In the genomic region with DNA sequence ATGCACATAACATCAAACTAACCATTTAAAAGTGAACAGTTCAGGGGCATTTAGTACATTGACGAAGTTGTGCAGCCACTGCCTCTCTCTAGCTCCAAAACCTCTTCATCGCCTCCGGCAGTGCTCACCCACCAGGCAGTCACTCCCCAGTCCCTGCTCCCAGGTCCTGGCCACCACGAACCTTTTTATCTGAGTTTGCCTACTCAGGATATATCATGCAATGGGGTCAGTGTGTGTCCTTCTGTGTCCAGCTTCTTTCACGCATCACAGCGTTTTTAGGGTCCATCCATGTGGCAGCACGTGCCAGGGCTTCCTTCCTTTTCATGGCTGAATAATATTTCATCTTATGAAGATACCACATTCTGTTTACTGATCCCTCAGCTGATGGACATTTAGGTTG, we compare ENCODE assay signal across 20 cellular contexts. TPM values are rescaled to one million over a fixed set of nuclear protein-coding genes. Genes with fewer than 3 reads are reported as not detected.
DNase-seq lines count a peak whose midpoint lies in the region; ATAC-seq, FAIRE-seq and TF ChIP-seq lines count a peak whose summit lies in the region.
"Had no signal": no experiment of that assay in that cellular context is flagged by ENCODE, and none has a peak within 500 bp of the region (broad histone marks: within the 10 kb centered on the region; RNA-seq: fewer than 3 reads in every experiment).

No MANE protein-coding gene starts in this region.

- peak overlapping the region; percentile 48 for H3K18ac ChIP-seq in neuronal stem cell (ENCODE audit: low read length)

- in situ Hi-C loops in K562 (cut with MboI), result no loop called here

- no peak for TF ChIP-seq RAD21 in K562 (CRISPR knock-in tag; conservative IDR thresholded peaks at IDR 0.05 in 1 of 2, IDR thresholded peaks at IDR 0.05 in 1 of 2)

- no peak overlapping the region for H4K8ac ChIP-seq in neuronal stem cell (ENCODE audit: low read depth, low read length)

- H3K79me2 ChIP-seq in K562 (ENCODE audit: control insufficient read depth, insufficient read depth, low read length) (no peaks in the 10 kb centered on the region), PC-9 (ENCODE audit: low read depth) (no peaks in the 10 kb centered on the region)

- H3K9ac ChIP-seq in K562 (ENCODE audit: insufficient read depth in 1 of 2, low read depth in 2 of 2, low read length in 2 of 2) (no peak overlapping the region), neuronal stem cell (ENCODE audit: low read depth, low read length, poor library complexity) (no peak overlapping the region)

- H3K27ac ChIP-seq in HEK293 (ENCODE audit: extremely low read depth, low read depth, low read length) (no peak overlapping the region), K562 (ENCODE audit: extremely low read depth, low read depth, low read length) (no peak overlapping the region), neuronal stem cell (replicated peaks; ENCODE audit: low read length) (no peak overlapping the region), PC-9 (no peak overlapping the region)

- no peaks in the 10 kb centered on the region for H3K36me3 ChIP-seq in HEK293 (ENCODE audit: control insufficient read depth in 2 of 2, insufficient read depth in 1 of 2, low read length in 2 of 2)
- no peaks in the 10 kb centered on the region for H3K36me3 ChIP-seq in K562 (ENCODE audit: control insufficient read depth, insufficient read depth, low read length)
- no peaks in the 10 kb centered on the region for H3K36me3 ChIP-seq in neuronal stem cell (replicated peaks in 1 of 2; ENCODE audit: control insufficient read depth in 2 of 2, insufficient read depth in 2 of 2, low read length in 2 of 2)
- H3K36me3 ChIP-seq in PC-9 (ENCODE audit: low read depth), result no peaks in the 10 kb centered on the region
- H3K36me3 ChIP-seq: BE2C had no signal

- no peak for TF ChIP-seq CTCF in HEK293 (tag by site-specific recombination; IDR thresholded peaks at IDR 0.05)
- TF ChIP-seq CTCF in K562 (IDR thresholded peaks at IDR 0.05 in 2 of 3, conservative IDR thresholded peaks at IDR 0.05 in 1 of 3; ENCODE audit: insufficient read depth in 2 of 3, low read depth in 1 of 3, low read length in 3 of 3), result no peak
- no peak for TF ChIP-seq CTCF in PC-9 (conservative IDR thresholded peaks at IDR 0.05)

- H3K4me1 ChIP-seq in HEK293 (ENCODE audit: control insufficient read depth, insufficient read depth, low read length) (no peaks in the 10 kb centered on the region), K562 (replicated peaks in 1 of 2; ENCODE audit: control insufficient read depth in 2 of 2, insufficient read depth in 2 of 2, low read length in 2 of 2) (peaks cover 0 to 23% of the 10 kb centered on the region in 2 experiments; a peak in 2 of 5 replicates), neuronal stem cell (ENCODE audit: control insufficient read depth in 2 of 2, insufficient read depth in 1 of 2, low read depth in 1 of 2, low read length in 2 of 2) (no peaks in the 10 kb centered on the region), PC-9 (replicated peaks; ENCODE audit: insufficient read depth) (peaks cover 6% of the 10 kb centered on the region; the same call in 1 of the 2 replicates)
- H3K4me1 ChIP-seq: BE2C had no signal

- no peak overlapping the region for H2BK15ac ChIP-seq in neuronal stem cell (ENCODE audit: low read length)

- H2AFZ ChIP-seq in K562 (ENCODE audit: low read depth, low read length) (no peak overlapping the region), neuronal stem cell (ENCODE audit: low read length) (no peak overlapping the region), PC-9 (no peak overlapping the region)

- H2BK120ac ChIP-seq in neuronal stem cell (ENCODE audit: low read depth, low read length), result no peak overlapping the region

- DNase-seq in GM12892 (ENCODE audit: insufficient read length) (no peak), K562 (ENCODE audit: extremely low read depth in 1 of 4, low spot score in 3 of 4) (no peak), neuronal stem cell (ENCODE audit: low spot score) (no peak), NCI-H226 (no peak), SK-N-DZ (ENCODE audit: low spot score) (no peak), PC-9 (no peak)
- DNase-seq: ACHN; BE2C; C1 segment of cervical spinal cord; CD4-positive, CD25-positive, alpha-beta regulatory T cell; CD8-positive, alpha-beta memory T cell; COR-L47; DMS 273 treated with DMSO at 0.1 percent for 48 hours; DMS53; DND-41; EL; GOT3; H7 had no signal

- ATAC-seq in K562, result no peak

- no peak overlapping the region for H2BK5ac ChIP-seq in neuronal stem cell (ENCODE audit: low read length)

- no peak overlapping the region for H2AK5ac ChIP-seq in neuronal stem cell (ENCODE audit: low read depth, low read length)

- H3K4me3 ChIP-seq in HEK293 (ENCODE audit: low read depth, low read length) (no peak overlapping the region), K562 (no peak overlapping the region), neuronal stem cell (ENCODE audit: low read length in 2 of 2) (no peak overlapping the region), PC-9 (no peak overlapping the region)

- WGBS in K562 (ENCODE audit: insufficient coverage, low coverage, missing lambda C conversion rate), result 5% methylated on average over 7 of the region's 7 CpGs
- no CpG with 5 or more reads among the region's 7 CpGs for WGBS in neuronal stem cell (ENCODE audit: extremely low coverage in 2 of 2, insufficient read length in 2 of 2, insufficient replicate concordance in 1 of 2), 2 donors

- peaks cover 9% of the 10 kb centered on the region; the same call in 1 of the 2 replicates for H3F3A ChIP-seq in PC-9 (ENCODE audit: insufficient read depth, low read depth)

- no peaks in the 10 kb centered on the region for H3K79me1 ChIP-seq in neuronal stem cell (ENCODE audit: low read depth, low read length)

- H4K91ac ChIP-seq in neuronal stem cell (ENCODE audit: low read depth, low read length, poor library complexity), result no peak overlapping the region

- H3K4ac ChIP-seq in neuronal stem cell (ENCODE audit: low read length), result no peak overlapping the region

- H3K27me3 ChIP-seq in K562 (ENCODE audit: control insufficient read depth in 2 of 2, insufficient read depth in 2 of 2, low read length in 2 of 2) (peaks cover 17 to 46% of the 10 kb centered on the region in 2 experiments), neuronal stem cell (ENCODE audit: control insufficient read depth in 3 of 3, insufficient read depth in 3 of 3, low read depth in 1 of 3, low read length in 3 of 3) (peaks cover 17 to 29% (median 26%) of the 10 kb centered on the region in 3 experiments), PC-9 (ENCODE audit: insufficient read depth, low read depth) (no peaks in the 10 kb centered on the region)

- TF ChIP-seq POLR2A in GM12892 (IDR thresholded peaks at IDR 0.05; ENCODE audit: low read depth, low read length) (0 out of 2 replicates have a peak, but pooled peaks have one; percentile 27), K562 (conservative IDR thresholded peaks at IDR 0.05) (no peak)

- FAIRE-seq in GM12892 (lab: Jason Lieb, UNC) (no peak), K562 (lab: Jason Lieb, UNC) (no peak)
- FAIRE-seq: A204.1 had no signal

- POLR2A ChIA-PET in HEK293 (lab: Yijun Ruan, JAX), result no interaction called here
- POLR2A ChIA-PET in K562 (lab: Yijun Ruan, JAX), result no interaction called here
- POLR2A ChIA-PET in PC-9 (lab: Charles Lee; ENCODE audit: unreplicated experiment), result no interaction called here

- H3K4me2 ChIP-seq in K562 (ENCODE audit: insufficient read depth, low read length) (no peak overlapping the region), neuronal stem cell (ENCODE audit: insufficient read depth, low read length, poor library complexity, severe bottlenecking) (no peak overlapping the region), PC-9 (no peak overlapping the region)

- no peak overlapping the region for H2BK12ac ChIP-seq in neuronal stem cell (ENCODE audit: low read length)

- no peaks in the 10 kb centered on the region for H3K9me1 ChIP-seq in K562 (ENCODE audit: control insufficient read depth, insufficient read depth, low read length)

- BruUV-seq in K562 (replicated peaks; lab: Mats Ljungman, UMichigan) (no TSS peak), PC-9 (replicated peaks; lab: Mats Ljungman, UMichigan) (no TSS peak)

- H3K9me3 ChIP-seq in HEK293 (ENCODE audit: control insufficient read depth, insufficient read depth, low read depth, low read length) (no peaks in the 10 kb centered on the region), K562 (replicated peaks; ENCODE audit: control insufficient read depth, insufficient read depth, low read depth, low read length) (no peaks in the 10 kb centered on the region; the same call in 1 of the 2 replicates), neuronal stem cell (replicated peaks in 1 of 2; ENCODE audit: control insufficient read depth in 2 of 2, insufficient read depth in 1 of 2, low read depth in 1 of 2, low read length in 2 of 2) (peaks cover 6 to 17% of the 10 kb centered on the region in 2 donors), PC-9 (ENCODE audit: insufficient read depth, low read depth) (no peaks in the 10 kb centered on the region)
- H3K9me3 ChIP-seq: BE2C had no signal

- H4K20me1 ChIP-seq in K562 (replicated peaks; ENCODE audit: control insufficient read depth, insufficient read depth, low read length), result no peaks in the 10 kb centered on the region; the same call in 1 of the 2 replicates
- 0 out of 2 replicates have a peak, but pooled peaks cover 6% of the 10 kb centered on the region for H4K20me1 ChIP-seq in PC-9 (ENCODE audit: insufficient read depth)

- CTCF ChIA-PET in HEK293 (lab: Yijun Ruan, JAX), result interaction anchor here (1.0 to 1.6 kb wide), 2 partner anchors 9 to 10 kb away, joined by 5 to 6 read pairs; no protein-coding TSS in a partner anchor
- CTCF ChIA-PET in K562 (lab: Yijun Ruan, JAX; ENCODE audit: low intra/inter-chr PET ratio), result no interaction called here
- CTCF ChIA-PET in PC-9 (lab: Charles Lee), result no interaction called here

- H3K23ac ChIP-seq in neuronal stem cell (ENCODE audit: low read depth, low read length, poor library complexity), result no peak overlapping the region

- no peak overlapping the region for H3K14ac ChIP-seq in neuronal stem cell (ENCODE audit: low read length)

- no peak for TF ChIP-seq EP300 in K562 (IDR thresholded peaks at IDR 0.05; ENCODE audit: low read length)

- intact Hi-C loops in K562 (cut with micrococcal nuclease), result no loop called here
- intact Hi-C loops in PC-9 (cut with micrococcal nuclease; ENCODE audit: unreplicated experiment), result no loop called here

- H3K9me2 ChIP-seq in PC-9 (ENCODE audit: insufficient read depth), result no peaks in the 10 kb centered on the region

RNA-seq across cellular contexts. Expression of a gene that starts 4.6 kb away (rescaled TPM):
- 21.0 TPM for polyA plus RNA-seq in GM12892 (2012; ENCODE audit: missing spikeins)
- 2.8 and 5.5 TPM in 2 replicates for total RNA-seq in K562 (2011; cell fraction: chromatin; rRNA removed; ENCODE audit: low replicate concordance)
- total RNA-seq in K562 (2011; cell fraction: nucleolus; rRNA removed), result 2.1 and 3.2 TPM in 2 replicates
- total RNA-seq in K562 (2011; cell fraction: nucleoplasm; rRNA removed), result 0.99 and 1.4 TPM in 2 replicates
- total RNA-seq in K562 (2014; rRNA removed), result 0.82 and 1.1 TPM in 2 replicates
- total RNA-seq in K562 (2014; rRNA removed; fragmentation: Illumina TruSeq; extraction: Trizol), result 0.18 and 0.61 TPM in 2 replicates
- 1.2 TPM in 2 replicates for total RNA-seq in K562 (2015; rRNA removed; fragmentation: Illumina TruSeq; extraction: Trizol)
- 1.6 and 1.8 TPM in 2 replicates for total RNA-seq in K562 (2021)
- 0.68 and 1.3 TPM in 2 replicates for polyA plus RNA-seq in K562 (2011; rRNA removed)
- 0.88 and 1.8 TPM in 2 replicates for polyA plus RNA-seq in K562 (2011; cell fraction: cytosol; rRNA removed)
- 5.4 and 7.4 TPM in 2 replicates for polyA plus RNA-seq in K562 (2011; cell fraction: nucleus; rRNA removed)
- polyA plus RNA-seq in K562 (2012), result 1.6 and 4.2 TPM in 2 replicates
- 0.43 and 0.72 TPM in 2 replicates for polyA plus RNA-seq in K562 (2014; fragmentation: Illumina TruSeq; extraction: Trizol)
- polyA plus RNA-seq in K562 (2014; fragmentation: Nextera tagmentation; extraction: Ambion mirVana), result under 1 TPM in 1 of 2 experiments, not detected in 1; 0.06 TPM
- 0.89 and 1.8 TPM in 2 replicates for polyA plus RNA-seq in K562 (2014; rRNA removed)
- 0.15 and 0.91 TPM in 2 replicates for polyA minus RNA-seq in K562 (2011; rRNA and poly(A)+ RNA removed)
- polyA minus RNA-seq in K562 (2011; cell fraction: cytosol; rRNA and poly(A)+ RNA removed), result 0.76 and 1.3 TPM in 2 replicates
- 2.3 and 2.9 TPM in 2 replicates for polyA minus RNA-seq in K562 (2011; cell fraction: nucleus; rRNA and poly(A)+ RNA removed)
- polyA plus RNA-seq in neuronal stem cell (2013, experiment 1 of 2), result 0.26 TPM
- 0.28 TPM for polyA plus RNA-seq in neuronal stem cell (2013, experiment 2 of 2)
- polyA plus RNA-seq in SK-N-DZ (2014; cell fraction: cytosol; rRNA removed), result 0.10 and 0.12 TPM in 2 replicates
- 0.39 and 1.3 TPM in 2 replicates for polyA plus RNA-seq in SK-N-DZ (2014; cell fraction: nucleus; rRNA removed)
- 7.2 and 13.6 TPM in 2 replicates for total RNA-seq in PC-9 (2021)
- polyA plus RNA-seq: CD8-positive, alpha-beta memory T cell had no signal

RNA-seq across cellular contexts. Expression of a gene that starts 54.7 kb away (rescaled TPM):
- polyA plus RNA-seq in GM12892 (2012; ENCODE audit: missing spikeins), result 124 TPM
- total RNA-seq in K562 (2011; cell fraction: chromatin; rRNA removed; ENCODE audit: low replicate concordance), result 308 and 309 TPM in 2 replicates
- total RNA-seq in K562 (2011; cell fraction: nucleolus; rRNA removed), result 184 and 199 TPM in 2 replicates
- total RNA-seq in K562 (2011; cell fraction: nucleoplasm; rRNA removed), result 242 and 272 TPM in 2 replicates
- 197 and 226 TPM in 2 replicates for total RNA-seq in K562 (2014; rRNA removed)
- 196 and 217 TPM in 2 replicates for total RNA-seq in K562 (2014; rRNA removed; fragmentation: Illumina TruSeq; extraction: Trizol)
- total RNA-seq in K562 (2015; rRNA removed; fragmentation: Illumina TruSeq; extraction: Trizol), result 187 and 193 TPM in 2 replicates
- total RNA-seq in K562 (2021), result 148 and 156 TPM in 2 replicates
- 350 and 487 TPM in 2 replicates for polyA plus RNA-seq in K562 (2011; rRNA removed)
- 426 and 451 TPM in 2 replicates for polyA plus RNA-seq in K562 (2011; cell fraction: cytosol; rRNA removed)
- 307 and 341 TPM in 2 replicates for polyA plus RNA-seq in K562 (2011; cell fraction: nucleus; rRNA removed)
- 174 and 212 TPM in 2 replicates for polyA plus RNA-seq in K562 (2012)
- polyA plus RNA-seq in K562 (2014; fragmentation: Illumina TruSeq; extraction: Trizol), result 192 and 199 TPM in 2 replicates
- 10 to 100 TPM; 36.4 to 50.0 TPM for polyA plus RNA-seq in K562 (2014; fragmentation: Nextera tagmentation; extraction: Ambion mirVana)
- 231 and 257 TPM in 2 replicates for polyA plus RNA-seq in K562 (2014; rRNA removed)
- polyA minus RNA-seq in K562 (2011; rRNA and poly(A)+ RNA removed), result 195 and 295 TPM in 2 replicates
- 84.1 and 88.1 TPM in 2 replicates for polyA minus RNA-seq in K562 (2011; cell fraction: cytosol; rRNA and poly(A)+ RNA removed)
- polyA minus RNA-seq in K562 (2011; cell fraction: nucleus; rRNA and poly(A)+ RNA removed), result 71.5 and 88.4 TPM in 2 replicates
- polyA plus RNA-seq in neuronal stem cell (2013, experiment 1 of 2), result 55.8 TPM
- 53.8 TPM for polyA plus RNA-seq in neuronal stem cell (2013, experiment 2 of 2)
- 101 and 115 TPM in 2 replicates for polyA plus RNA-seq in SK-N-DZ (2014; cell fraction: cytosol; rRNA removed)
- polyA plus RNA-seq in SK-N-DZ (2014; cell fraction: nucleus; rRNA removed), result 108 and 121 TPM in 2 replicates
- 314 and 334 TPM in 2 replicates for total RNA-seq in PC-9 (2021)
